Comparison of ENCODE assay signal across 1 cellular context in genomic region chr2:73269686-73270465, GRCh38.
TF ChIP-seq lines count a peak whose summit lies in the region.

No MANE protein-coding gene starts in this region.

TF ChIP-seq in SK-N-SH, 30 proteins besides CTCF, POLR2A, EP300 and RAD21:
- TF ChIP-seq USF2 (IDR thresholded peaks at IDR 0.05; ENCODE audit: borderline replicate concordance, low read depth, low read length) (no peak), FOSL2 (IDR thresholded peaks at IDR 0.05; ENCODE audit: borderline replicate concordance, low read depth) (no peak), JUND (IDR thresholded peaks at IDR 0.05) (no peak), IRF3 (IDR thresholded peaks at IDR 0.05; ENCODE audit: low read depth, low read length) (no peak), SIN3A (IDR thresholded peaks at IDR 0.05; ENCODE audit: borderline replicate concordance, low read depth, low read length) (no peak), TEAD4 (IDR thresholded peaks at IDR 0.05; ENCODE audit: borderline replicate concordance, insufficient read depth) (no peak), GABPA (IDR thresholded peaks at IDR 0.05; ENCODE audit: low read depth) (no peak), POLR2AphosphoS5 (IDR thresholded peaks at IDR 0.05; ENCODE audit: low read depth, low read length) (no peak), MAX (IDR thresholded peaks at IDR 0.05; ENCODE audit: low read depth) (no peak), FOXJ3 (CRISPR knock-in tag; IDR thresholded peaks at IDR 0.05) (no peak), USF1 (IDR thresholded peaks at IDR 0.05; ENCODE audit: borderline replicate concordance, low read depth) (no peak)
TF ChIP-seq in SK-N-SH: peak in this region for 0.
